Comparison of ENCODE assay signal across 33 cellular contexts in the genomic region with DNA sequence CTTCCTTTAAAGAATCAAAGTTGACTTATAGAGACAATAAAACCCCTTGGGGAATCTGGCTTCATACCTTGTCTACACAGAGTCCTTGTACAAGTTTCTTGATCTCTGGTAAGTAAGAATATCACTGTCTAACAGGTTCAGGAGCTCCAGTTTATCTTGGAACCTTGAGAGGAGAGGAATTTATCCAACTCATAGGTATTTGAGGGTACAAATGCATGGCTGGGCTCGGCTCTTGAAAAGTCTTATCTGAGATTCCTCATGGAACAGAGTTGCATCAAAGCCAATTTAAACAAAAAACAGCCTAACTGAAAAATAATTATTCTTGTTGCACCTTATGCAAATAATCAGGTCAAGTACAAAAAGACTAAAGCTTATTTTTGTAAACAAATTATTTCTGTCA. TPM values are rescaled to one million over a fixed set of nuclear protein-coding genes. Genes with fewer than 3 reads are reported as not detected.
"Had no signal": no experiment of that assay in that cellular context is flagged by ENCODE, and none has a peak within 500 bp of the region (broad histone marks: within the 10 kb centered on the region; RNA-seq: fewer than 3 reads in every experiment).

No MANE protein-coding gene starts in this region.

- H3K27me3 Mint-ChIP-seq: type B pancreatic cell had no signal

- FAIRE-seq: urothelium cell line had no signal

- H3K9me3 Mint-ChIP-seq: stimulated activated effector memory CD8-positive, alpha-beta T cell treated with anti-CD3 and anti-CD28 coated beads, Interleukin-12 subunit alpha, Interleukin-12 subunit beta, amount 100 ng/mL, for 72 hours; stimulated activated naive CD8-positive, alpha-beta T cell treated with anti-CD3 and anti-CD28 coated beads, Interleukin-15, Interleukin-2, amounts not matched to agents 100 ng/mL and 50 ng/mL, for 24 hours had no signal

- H3K27ac ChIP-seq: stomach, suprapubic skin, testis, thoracic aorta, thyroid gland, tibial artery, tibial nerve, transverse colon, upper lobe of left lung, upper lobe of right lung, uterus, vagina had no signal

- H3K4me3 Mint-ChIP-seq: stimulated activated effector memory CD8-positive, alpha-beta T cell treated with anti-CD3 and anti-CD28 coated beads, Interleukin-12 subunit alpha, Interleukin-12 subunit beta, amount 100 ng/mL, for 72 hours; stimulated activated memory B cell treated with anti-CD40 and anti-IgM and Interleukin-4, amounts not matched to agents 10 μg/mL and 1 μg/mL and 100 μg/mL, for 72 hours; stimulated activated naive B cell treated with anti-CD40 and anti-IgM and Interleukin-4, amounts not matched to agents 10 μg/mL and 1 μg/mL and 100 μg/mL, for 72 hours; stimulated activated naive CD8-positive, alpha-beta T cell treated with anti-CD3 and anti-CD28 coated beads, Interleukin-15, amount 100 ng/mL, for 72 hours; stimulated activated naive CD8-positive, alpha-beta T cell treated with anti-CD3 and anti-CD28 coated beads, Interleukin-15, Interleukin-2, amounts not matched to agents 100 ng/mL and 50 ng/mL, for 24 hours; type B pancreatic cell had no signal

- H3K9me3 ChIP-seq: stomach, suprapubic skin, testis, thoracic aorta, thyroid gland, tibial artery, tibial nerve, transverse colon, upper lobe of left lung, upper lobe of right lung, uterus, vagina had no signal

- DNase-seq: stimulated activated CD4-positive, alpha-beta T cell treated with anti-CD3 and anti-CD28 coated beads, Interleukin-2, amount 100 ng/mL, for 48 hours; stimulated activated CD4-positive, alpha-beta T cell treated with anti-CD3 and anti-CD28 coated beads, Interleukin-4, amount 100 ng/mL, for 1 hour; stimulated activated CD4-positive, alpha-beta T cell treated with anti-CD3 and anti-CD28 coated beads, Interleukin-4, amount 100 ng/mL, for 24 hours; stimulated activated CD4-positive, alpha-beta T cell treated with anti-CD3 and anti-CD28 coated beads, Interleukin-4, amount 100 ng/mL, for 4 hours; stimulated activated CD8-positive, alpha-beta memory T cell treated with anti-CD3 and anti-CD28 coated beads, Interleukin-4, amount 100 ng/mL, for 48 hours; stimulated activated naive B cell treated with anti-CD40 and anti-IgM and Interleukin-4, amounts not matched to agents 10 μg/mL and 1 μg/mL and 100 μg/mL, for 72 hours; stimulated activated naive CD4-positive, alpha-beta T cell; stimulated activated naive CD4-positive, alpha-beta T cell treated with Interleukin-2 at 50 U/mL for 16 hours; stimulated activated naive CD8-positive, alpha-beta T cell treated with anti-CD3 and anti-CD28 coated beads, Interleukin-15, amount 100 ng/mL, for 72 hours; stimulated activated naive CD8-positive, alpha-beta T cell treated with anti-CD3 and anti-CD28 coated beads, Interleukin-15, Interleukin-2, amounts not matched to agents 100 U/mL and 50 U/mL, for 24 hours; stomach; substantia nigra; testis; thyroid gland; tibial artery; transverse colon; trophoblast cell; upper lobe of left lung; upper lobe of right lung; uterus had no signal

- H3K27me3 ChIP-seq: stomach, suprapubic skin, testis, thyroid gland, tibial artery, tibial nerve, transverse colon, upper lobe of left lung, upper lobe of right lung, uterus, vagina had no signal

- ATAC-seq: stimulated activated effector memory CD8-positive, alpha-beta T cell treated with anti-CD3 and anti-CD28 coated beads, Interleukin-12 subunit alpha, Interleukin-12 subunit beta, amount 100 ng/mL, for 72 hours; stimulated activated memory B cell treated with anti-CD40 and anti-IgM and Interleukin-4, amounts not matched to agents 10 μg/mL and 1 μg/mL and 100 μg/mL, for 72 hours; stimulated activated naive B cell treated with anti-CD40 and anti-IgM and Interleukin-4, amounts not matched to agents 10 μg/mL and 1 μg/mL and 100 μg/mL, for 72 hours; stimulated activated naive CD8-positive, alpha-beta T cell treated with anti-CD3 and anti-CD28 coated beads, Interleukin-15, amount 100 ng/mL, for 72 hours; stimulated activated naive CD8-positive, alpha-beta T cell treated with anti-CD3 and anti-CD28 coated beads, Interleukin-15, Interleukin-2, amounts not matched to agents 100 U/mL and 50 U/mL, for 24 hours; upper lobe of right lung had no signal

- H3K36me3 Mint-ChIP-seq: stimulated activated effector memory CD8-positive, alpha-beta T cell treated with anti-CD3 and anti-CD28 coated beads, Interleukin-12 subunit alpha, Interleukin-12 subunit beta, amount 100 ng/mL, for 72 hours; stimulated activated memory B cell treated with anti-CD40 and anti-IgM and Interleukin-4, amounts not matched to agents 10 μg/mL and 1 μg/mL and 100 μg/mL, for 72 hours; stimulated activated naive B cell treated with anti-CD40 and anti-IgM and Interleukin-4, amounts not matched to agents 10 μg/mL and 1 μg/mL and 100 μg/mL, for 72 hours; type B pancreatic cell had no signal

- H3K4me1 ChIP-seq: stomach, testis, thyroid gland, tibial artery, uterus had no signal

- H3K36me3 ChIP-seq: stomach, suprapubic skin, thoracic aorta, thyroid gland, tibial artery, tibial nerve, transverse colon, upper lobe of left lung, upper lobe of right lung, uterus, vagina had no signal

- H3K27ac Mint-ChIP-seq: stimulated activated effector memory CD8-positive, alpha-beta T cell treated with anti-CD3 and anti-CD28 coated beads, Interleukin-12 subunit alpha, Interleukin-12 subunit beta, amount 100 ng/mL, for 72 hours; stimulated activated memory B cell treated with anti-CD40 and anti-IgM and Interleukin-4, amounts not matched to agents 10 μg/mL and 1 μg/mL and 100 μg/mL, for 72 hours; stimulated activated naive B cell treated with anti-CD40 and anti-IgM and Interleukin-4, amounts not matched to agents 10 μg/mL and 1 μg/mL and 100 μg/mL, for 72 hours; stimulated activated naive CD8-positive, alpha-beta T cell treated with anti-CD3 and anti-CD28 coated beads, Interleukin-15, amount 100 ng/mL, for 72 hours; stimulated activated naive CD8-positive, alpha-beta T cell treated with anti-CD3 and anti-CD28 coated beads, Interleukin-15, Interleukin-2, amounts not matched to agents 100 ng/mL and 50 ng/mL, for 24 hours; type B pancreatic cell had no signal

- H3K4me3 ChIP-seq: stomach, suprapubic skin, testis, thoracic aorta, thyroid gland, tibial artery, tibial nerve, transverse colon, upper lobe of left lung, upper lobe of right lung, uterus, vagina had no signal

RNA-seq across cellular contexts. Expression of a gene that starts 33.4 kb away (rescaled TPM):
- total RNA-seq: stomach, subcutaneous adipose tissue, temporal lobe, thoracic aorta, thyroid gland, tibial nerve, transverse colon, upper lobe of left lung, upper lobe of right lung, ureter, urinary bladder, uterus, vagina had no signal
- polyA plus RNA-seq: urinary bladder had no signal
